In genomic region chr6:44917430-44917829, GRCh38 we compare ENCODE assay signal across 21 cellular contexts.
"Had no signal": no experiment of that assay in that cellular context is flagged by ENCODE, and none has a peak within 500 bp of the region (broad histone marks: within the 10 kb centered on the region; RNA-seq: fewer than 3 reads in every experiment).

No MANE protein-coding gene starts in this region.

- H3K36me3 ChIP-seq: cardiac muscle cell, heart right ventricle, left ventricle myocardium inferior, tibial artery, WERI-Rb-1 had no signal

- H3K4me1 ChIP-seq: tibial artery had no signal

- ATAC-seq: activated naive CD4-positive, alpha-beta T cell treated with anti-CD3 and anti-CD28 coated beads, Interleukin-2, amount 50 U/mL, for 72 hours; effector memory CD8-positive, alpha-beta T cell; heart right ventricle; right cardiac atrium; stimulated activated naive CD8-positive, alpha-beta T cell treated with anti-CD3 and anti-CD28 coated beads, Interleukin-15, Interleukin-2, amounts not matched to agents 100 U/mL and 50 U/mL, for 24 hours had no signal

- H3K27ac ChIP-seq: cardiac muscle cell, heart right ventricle, left ventricle myocardium inferior, tibial artery, WERI-Rb-1 had no signal

- FAIRE-seq: urothelium cell line had no signal

- DNase-seq: activated CD4-positive, alpha-beta T cell treated with anti-CD3 and anti-CD28 coated beads for 1 hour; activated CD4-positive, alpha-beta T cell treated with anti-CD3 and anti-CD28 coated beads, Interleukin-2, amount 50 U/mL, for 4 hours; activated gamma-delta T cell; dermis blood vessel endothelial cell; effector memory CD8-positive, alpha-beta T cell; heart right ventricle; immature natural killer cell; kidney glomerular epithelial cell; left ventricle myocardium inferior; nephron progenitor cell; occipital lobe; right cardiac atrium; stimulated activated CD4-positive, alpha-beta T cell treated with anti-CD3 and anti-CD28 coated beads, Interleukin-2, amount 100 ng/mL, for 24 hours; stimulated activated naive CD8-positive, alpha-beta T cell treated with anti-CD3 and anti-CD28 coated beads, Interleukin-15, Interleukin-2, amounts not matched to agents 100 U/mL and 50 U/mL, for 24 hours; substantia nigra; T-helper 2 cell; tibial artery; WERI-Rb-1 had no signal

- H3K27me3 ChIP-seq: cardiac muscle cell, heart right ventricle, tibial artery had no signal

- H3K4me3 ChIP-seq: cardiac muscle cell, heart right ventricle, left ventricle myocardium inferior, tibial artery had no signal
